ENCODE assay signal across 30 cellular contexts in genomic region chr1:210944255-210944654, GRCh38.
DNase-seq lines count a peak whose midpoint lies in the region; ATAC-seq, FAIRE-seq and TF ChIP-seq lines count a peak whose summit lies in the region.
"Had no signal": no experiment of that assay in that cellular context is flagged by ENCODE, and none has a peak within 500 bp of the region (broad histone marks: within the 10 kb centered on the region; RNA-seq: fewer than 3 reads in every experiment).

No MANE protein-coding gene starts in this region.

- in situ Hi-C loops in G401 (cut with HindIII; ENCODE audit: low sequenced_read_pairs) = no loop called here

- POLR2A ChIA-PET in CD4-positive, alpha-beta T cell (lab: Charles Lee) = no interaction called here

- no peak overlapping the region for H3K4me3 Mint-ChIP-seq in CD4-positive, alpha-beta T cell
- H3K4me3 Mint-ChIP-seq: CD8-positive, alpha-beta memory T cell; H9; HFFc6; IgD-negative memory B cell; T-helper 1 cell treated with Interleukin-12 subunit alpha and Interleukin-12 subunit beta and Interleukin-4 antibody, amounts not matched to agents 30 μg/mL and 1 μg/mL, for 36 hours had no signal

- no peak for ATAC-seq in HG03097 (IDR thresholded peaks at IDR 0.05; ENCODE audit: low FRiP score, unreplicated experiment)
- ATAC-seq in CD4-positive, alpha-beta T cell (ENCODE audit: poor library complexity) = no peak
- ATAC-seq: A549, Panc1 had no signal

- no peak overlapping the region for H3K27ac Mint-ChIP-seq in CD4-positive, alpha-beta T cell
- H3K27ac Mint-ChIP-seq: CD8-positive, alpha-beta memory T cell; H9; HFFc6; IgD-negative memory B cell; T-helper 1 cell treated with Interleukin-12 subunit alpha and Interleukin-12 subunit beta and Interleukin-4 antibody, amounts not matched to agents 30 μg/mL and 1 μg/mL, for 36 hours had no signal

- H3K27me3 ChIP-seq in CD4-positive, alpha-beta T cell (ENCODE audit: control insufficient read depth, insufficient read depth, low read length) = no peaks in the 10 kb centered on the region

- FAIRE-seq in GM19239 (lab: Jason Lieb, UNC) = no peak
- FAIRE-seq: A549, GM18507 had no signal

- H3K9me3 ChIP-seq in CD4-positive, alpha-beta T cell (ENCODE audit: control insufficient read depth, low read length) = no peaks in the 10 kb centered on the region
- H3K9me3 ChIP-seq: A549 had no signal

- intact Hi-C loops in CD4-positive, alpha-beta T cell (cut with DNase I, micrococcal nuclease) = no loop called here

- CTCF ChIA-PET in CD4-positive, alpha-beta T cell (lab: Charles Lee) = no interaction called here

- peaks cover 6% of the 10 kb centered on the region for H3K4me1 Mint-ChIP-seq in CD4-positive, alpha-beta T cell (ENCODE audit: low read depth)
- H3K4me1 Mint-ChIP-seq: H9, IgD-negative memory B cell had no signal

- no peaks in the 10 kb centered on the region for H3K27me3 Mint-ChIP-seq in CD4-positive, alpha-beta T cell
- H3K27me3 Mint-ChIP-seq: IgD-negative memory B cell had no signal

- H3K36me3 Mint-ChIP-seq in CD4-positive, alpha-beta T cell (ENCODE audit: low read depth) = no peaks in the 10 kb centered on the region
- H3K36me3 Mint-ChIP-seq: CD8-positive, alpha-beta memory T cell; IgD-negative memory B cell had no signal

- H3K27ac ChIP-seq in CD4-positive, alpha-beta T cell (ENCODE audit: low read depth, low read length) = no peak overlapping the region
- H3K27ac ChIP-seq: A549, C4-2B, GM23248, RWPE1 had no signal

- H3K9me3 Mint-ChIP-seq in CD4-positive, alpha-beta T cell = no peaks in the 10 kb centered on the region
- H3K9me3 Mint-ChIP-seq: CD8-positive, alpha-beta memory T cell; H9; HFFc6; IgD-negative memory B cell; T-helper 1 cell treated with Interleukin-12 subunit alpha and Interleukin-12 subunit beta and Interleukin-4 antibody, amounts not matched to agents 30 μg/mL and 1 μg/mL, for 36 hours had no signal

- peak; percentile 78 for DNase-seq in DMS 273 (lab: John Stamatoyannopoulos, UW; ENCODE audit: unreplicated experiment)
- DNase-seq in G401 (ENCODE audit: low spot score) = peak; percentile 82
- DNase-seq in NCI-H2029 treated with DMSO at 0.1 percent for 48 hours (lab: John Stamatoyannopoulos, UW) = peak; percentile 27
- peak; percentile 79 for DNase-seq in cerebellar cortex (ENCODE audit: low spot score)
- DNase-seq in GM19239 (ENCODE audit: insufficient read length, low spot score) = no peak
- DNase-seq in CD4-positive, alpha-beta T cell = no peak
- DNase-seq in inferior parietal cortex (ENCODE audit: extremely low spot score) = no peak
- DNase-seq: CD8-positive, alpha-beta memory T cell; DMS153; DND-41; GM23248; H9; HFFc6; NCI-H1105; NCI-H1436 treated with DMSO at 0.1 percent for 48 hours; NCI-H1930; NCI-H2227 treated with DMSO at 0.1 percent for 48 hours; NCI-H510A; NCI-H774; SHP77; SW 1271; T-helper 9 cell had no signal

- no peak for TF ChIP-seq CTCF in CD4-positive, alpha-beta T cell (IDR thresholded peaks at IDR 0.05)

Comparison
In these comparisons a context has a peak if more than half of its experiments do, and no peak if none do; other contexts are left out.
1. DNase-seq: peak in DMS 273 (single experiment), G401 (single experiment), NCI-H2029 treated with DMSO at 0.1 percent for 48 hours (single experiment) and cerebellar cortex (single experiment); none in GM19239 (single experiment), CD4-positive, alpha-beta T cell (0 of 10) and inferior parietal cortex (single experiment).